Comparison of ENCODE assay signal across 1 cellular context in genomic region chr2:10534514-10535250, GRCh38.
TF ChIP-seq lines count a peak whose summit lies in the region.

No MANE protein-coding gene starts in this region.

TF ChIP-seq in K562, 482 proteins besides CTCF, POLR2A, EP300 and RAD21 (continued from another document and continues in another):
- TF ChIP-seq HMBOX1 (IDR thresholded peaks at IDR 0.05), result no peak
- TF ChIP-seq L3MBTL2 (IDR thresholded peaks at IDR 0.05), result peak; percentile 98
- no peak for TF ChIP-seq WHSC1 (IDR thresholded peaks at IDR 0.05; ENCODE audit: low read length)
- 0 out of 2 replicates have a peak, but pooled peaks have one; percentile 25 for TF ChIP-seq E2F5 (CRISPR knock-in tag; IDR thresholded peaks at IDR 0.05)
- no peak for TF ChIP-seq MAZ (CRISPR knock-in tag; conservative IDR thresholded peaks at IDR 0.05 in 1 of 2, IDR thresholded peaks at IDR 0.05 in 1 of 2)
- no peak for TF ChIP-seq SIN3B (IDR thresholded peaks at IDR 0.05; ENCODE audit: low read depth)
- TF ChIP-seq MCM7 (IDR thresholded peaks at IDR 0.05), result no peak
- TF ChIP-seq ZNF592 (IDR thresholded peaks at IDR 0.05), result peak; percentile 80; the same call in 1 of the 2 replicates
- TF ChIP-seq FOSL1 (tag; conservative IDR thresholded peaks at IDR 0.05), result peak; percentile 86
- TF ChIP-seq ZFP1 (CRISPR knock-in tag; IDR thresholded peaks at IDR 0.05), result no peak
- no peak for TF ChIP-seq ARID3A (IDR thresholded peaks at IDR 0.05; ENCODE audit: borderline replicate concordance, low read depth, low read length)
- TF ChIP-seq ZNF644 (tag; IDR thresholded peaks at IDR 0.05; ENCODE audit: low read depth), result no peak
- 0 out of 2 replicates have a peak, but pooled peaks have one; percentile 16 for TF ChIP-seq HDAC2 (IDR thresholded peaks at IDR 0.05)
- peak; percentile 75 for TF ChIP-seq JUND (IDR thresholded peaks at IDR 0.05; ENCODE audit: borderline replicate concordance, low read depth, low read length)
- TF ChIP-seq JUND (tag; IDR thresholded peaks at IDR 0.05; ENCODE audit: borderline replicate concordance, low read depth, low read length), result peak; percentile 58; the same call in 1 of the 3 replicates
- TF ChIP-seq, protein P1, sequence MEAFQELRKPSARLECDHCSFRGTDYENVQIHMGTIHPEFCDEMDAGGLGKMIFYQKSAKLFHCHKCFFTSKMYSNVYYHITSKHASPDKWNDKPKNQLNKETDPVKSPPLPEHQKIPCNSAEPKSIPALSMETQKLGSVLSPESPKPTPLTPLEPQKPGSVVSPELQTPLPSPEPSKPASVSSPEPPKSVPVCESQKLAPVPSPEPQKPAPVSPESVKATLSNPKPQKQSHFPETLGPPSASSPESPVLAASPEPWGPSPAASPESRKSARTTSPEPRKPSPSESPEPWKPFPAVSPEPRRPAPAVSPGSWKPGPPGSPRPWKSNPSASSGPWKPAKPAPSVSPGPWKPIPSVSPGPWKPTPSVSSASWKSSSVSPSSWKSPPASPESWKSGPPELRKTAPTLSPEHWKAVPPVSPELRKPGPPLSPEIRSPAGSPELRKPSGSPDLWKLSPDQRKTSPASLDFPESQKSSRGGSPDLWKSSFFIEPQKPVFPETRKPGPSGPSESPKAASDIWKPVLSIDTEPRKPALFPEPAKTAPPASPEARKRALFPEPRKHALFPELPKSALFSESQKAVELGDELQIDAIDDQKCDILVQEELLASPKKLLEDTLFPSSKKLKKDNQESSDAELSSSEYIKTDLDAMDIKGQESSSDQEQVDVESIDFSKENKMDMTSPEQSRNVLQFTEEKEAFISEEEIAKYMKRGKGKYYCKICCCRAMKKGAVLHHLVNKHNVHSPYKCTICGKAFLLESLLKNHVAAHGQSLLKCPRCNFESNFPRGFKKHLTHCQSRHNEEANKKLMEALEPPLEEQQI (IDR thresholded peaks at IDR 0.05), result no peak
- peak; percentile 62 for TF ChIP-seq NFE2 (IDR thresholded peaks at IDR 0.05; ENCODE audit: low read depth)
- TF ChIP-seq MGA (IDR thresholded peaks at IDR 0.05), result peak; percentile 96
- TF ChIP-seq NFRKB (IDR thresholded peaks at IDR 0.05; ENCODE audit: low read depth), result no peak
- TF ChIP-seq ZNF184 (CRISPR knock-in tag; IDR thresholded peaks at IDR 0.05), result no peak
- TF ChIP-seq, protein P2, sequence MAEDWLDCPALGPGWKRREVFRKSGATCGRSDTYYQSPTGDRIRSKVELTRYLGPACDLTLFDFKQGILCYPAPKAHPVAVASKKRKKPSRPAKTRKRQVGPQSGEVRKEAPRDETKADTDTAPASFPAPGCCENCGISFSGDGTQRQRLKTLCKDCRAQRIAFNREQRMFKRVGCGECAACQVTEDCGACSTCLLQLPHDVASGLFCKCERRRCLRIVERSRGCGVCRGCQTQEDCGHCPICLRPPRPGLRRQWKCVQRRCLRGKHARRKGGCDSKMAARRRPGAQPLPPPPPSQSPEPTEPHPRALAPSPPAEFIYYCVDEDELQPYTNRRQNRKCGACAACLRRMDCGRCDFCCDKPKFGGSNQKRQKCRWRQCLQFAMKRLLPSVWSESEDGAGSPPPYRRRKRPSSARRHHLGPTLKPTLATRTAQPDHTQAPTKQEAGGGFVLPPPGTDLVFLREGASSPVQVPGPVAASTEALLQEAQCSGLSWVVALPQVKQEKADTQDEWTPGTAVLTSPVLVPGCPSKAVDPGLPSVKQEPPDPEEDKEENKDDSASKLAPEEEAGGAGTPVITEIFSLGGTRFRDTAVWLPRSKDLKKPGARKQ (CRISPR knock-in tag; IDR thresholded peaks at IDR 0.05), result no peak
- peak; percentile 56; the same call in 1 of the 2 replicates for TF ChIP-seq CREB1 (IDR thresholded peaks at IDR 0.05)
- peak; percentile 74; the same call in 1 of the 2 replicates for TF ChIP-seq CREB1 (CRISPR knock-in tag; IDR thresholded peaks at IDR 0.05)
- TF ChIP-seq E2F6 (IDR thresholded peaks at IDR 0.05; ENCODE audit: borderline replicate concordance in 1 of 2, extremely low read depth in 1 of 2, insufficient read depth in 1 of 2, insufficient read length in 1 of 2, low read depth in 1 of 2, low read length in 1 of 2, poor library complexity in 1 of 2, severe bottlenecking in 1 of 2), result peak; percentile 73 to 81
- no peak for TF ChIP-seq HDAC1 (IDR thresholded peaks at IDR 0.05)
- TF ChIP-seq MYBL2 (IDR thresholded peaks at IDR 0.05; ENCODE audit: low read depth), result no peak
- no peak for TF ChIP-seq MYBL2 (CRISPR knock-in tag; IDR thresholded peaks at IDR 0.05; ENCODE audit: borderline replicate concordance)
- TF ChIP-seq SNRNP70 (optimal IDR thresholded peaks at IDR 0.05; ENCODE audit: low read depth, low read length), result no peak
- no peak for TF ChIP-seq RFX7 (CRISPR knock-in tag; IDR thresholded peaks at IDR 0.05)
